13 cellular contexts compared by ENCODE assay signal in genomic region chr1:32948905-32949304, GRCh38. TPM values are rescaled to one million over a fixed set of nuclear protein-coding genes. Genes with fewer than 3 reads are reported as not detected.
DNase-seq lines count a peak whose midpoint lies in the region; TF ChIP-seq lines count a peak whose summit lies in the region.
"Had no signal": no experiment of that assay in that cellular context is flagged by ENCODE, and none has a peak within 500 bp of the region (broad histone marks: within the 10 kb centered on the region; RNA-seq: fewer than 3 reads in every experiment).

No MANE protein-coding gene starts in this region.

- peaks cover 54% of the 10 kb centered on the region for H3K4me1 Mint-ChIP-seq in chondrocyte (ENCODE audit: low read depth)

- DNase-seq in HEK293T (ENCODE audit: extremely low spot score) (no peak), chondrocyte (ENCODE audit: low spot score) (no peak), left kidney (ENCODE audit: low read depth, low spot score) (peak; percentile 60), stomach (no peak), NCI-H446 treated with DMSO at 0.1 percent for 48 hours (lab: John Stamatoyannopoulos, UW) (no peak), posterior vena cava (ENCODE audit: low spot score) (no peak), AML-193 (lab: John Stamatoyannopoulos, UW) (no peak), NCI-H524 treated with DMSO at 0.1 percent for 48 hours (lab: John Stamatoyannopoulos, UW) (no peak)
- DNase-seq: CD4-positive, alpha-beta T cell; esophagus squamous epithelium; KBM-7; NCI-H1930 had no signal

- H3K27me3 ChIP-seq in stomach, result no peaks in the 10 kb centered on the region
- H3K27me3 ChIP-seq: esophagus squamous epithelium had no signal

- no peaks in the 10 kb centered on the region for H3K9me3 ChIP-seq in stomach
- H3K9me3 ChIP-seq: esophagus squamous epithelium had no signal

- POLR2A ChIA-PET in HEK293T (lab: Yijun Ruan, JAX), result interaction anchor here (1.1 to 1.2 kb wide), 2 partner anchors 10 to 58 kb away, joined by 3 to 6 read pairs; no protein-coding TSS in a partner anchor

- 19 to 40% (median 31%) methylated on average over 1 of the region's 1 CpG for WGBS in stomach, 5 donors

- H3K4me1 ChIP-seq in stomach, result peaks cover 15 to 45% (median 27%) of the 10 kb centered on the region in 4 donors

- H3K4me3 ChIP-seq in stomach, result peak overlapping the region in 1 of 4 donors; percentile 2
- H3K4me3 ChIP-seq: esophagus squamous epithelium had no signal

- no peaks in the 10 kb centered on the region for H3K9me3 Mint-ChIP-seq in chondrocyte (ENCODE audit: low read depth)
- H3K9me3 Mint-ChIP-seq: activated T-helper 17 cell treated with anti-CD3 and anti-CD28 coated beads, Interleukin-2, amount 50 U/mL, for 72 hours; CD4-positive, alpha-beta T cell had no signal

- H3K4me3 Mint-ChIP-seq in chondrocyte (ENCODE audit: unreplicated experiment), result no peak overlapping the region
- H3K4me3 Mint-ChIP-seq: activated T-helper 17 cell treated with anti-CD3 and anti-CD28 coated beads, Interleukin-2, amount 50 U/mL, for 72 hours; CD4-positive, alpha-beta T cell had no signal

- TF ChIP-seq CTCF in chondrocyte (IDR thresholded peaks at IDR 0.05) (no peak), stomach (IDR thresholded peaks at IDR 0.05) (no peak)

- no peaks in the 10 kb centered on the region for H3K27me3 Mint-ChIP-seq in chondrocyte (ENCODE audit: low read depth)
- H3K27me3 Mint-ChIP-seq: activated T-helper 17 cell treated with anti-CD3 and anti-CD28 coated beads, Interleukin-2, amount 50 U/mL, for 72 hours; CD4-positive, alpha-beta T cell had no signal

- CTCF ChIA-PET in HEK293T (lab: Yijun Ruan, JAX), result interaction anchor here (1.5 kb wide), 1 partner anchor 236 kb away, joined by 3 read pairs; no protein-coding TSS in a partner anchor

- H3K27ac ChIP-seq in stomach, result peak overlapping the region in 4 of 5 donors; percentile 69 to 77 (median 73)

- H3K36me3 Mint-ChIP-seq in chondrocyte (ENCODE audit: low read depth), result peaks cover 8% of the 10 kb centered on the region

- no peak for TF ChIP-seq EP300 in stomach (IDR thresholded peaks at IDR 0.05)

- TF ChIP-seq POLR2A in stomach (IDR thresholded peaks at IDR 0.05), result no peak

- H3K36me3 ChIP-seq in stomach, result peaks cover 19 to 48% (median 43%) of the 10 kb centered on the region in 4 donors

- H3K27ac Mint-ChIP-seq in chondrocyte (ENCODE audit: unreplicated experiment), result peak overlapping the region; percentile 58
- H3K27ac Mint-ChIP-seq: CD4-positive, alpha-beta T cell had no signal

- intact Hi-C loops in stomach (cut with DNase I; ENCODE audit: low total_unique reads), result no loop called here
- intact Hi-C loops in posterior vena cava (cut with DNase I), result no loop called here

TF ChIP-seq in HEK293T, 16 proteins besides CTCF, POLR2A, EP300 and RAD21:
- TF ChIP-seq ZNF384 (IDR thresholded peaks at IDR 0.05), result no peak
- TF ChIP-seq NFRKB (IDR thresholded peaks at IDR 0.05), result no peak
- no peak for TF ChIP-seq FOXM1 (IDR thresholded peaks at IDR 0.05; ENCODE audit: borderline replicate concordance)
- TF ChIP-seq PKNOX1 (IDR thresholded peaks at IDR 0.05), result peak; percentile 84
- TF ChIP-seq BHLHE40 (IDR thresholded peaks at IDR 0.05; ENCODE audit: borderline replicate concordance), result no peak

RNA-seq across cellular contexts. Expression of gene RNF19B, which starts 15.7 kb away (rescaled TPM):
- total RNA-seq in chondrocyte, result 15.5 to 17.6 TPM (median 17.4 TPM) in 3 replicates
- total RNA-seq in stomach, result 10 to 100 TPM in 3 of 5 donors, 1 to 10 TPM in 1, under 1 TPM in 1; 0.58 to 29.5 (median 10.3) TPM
- polyA plus RNA-seq in stomach, result 10 to 100 TPM in 1 of 3 donors, 1 to 10 TPM in 2; 9.1 to 10.4 (median 9.1) TPM
- total RNA-seq in posterior vena cava, result 100 to 1,000 TPM in 1 of 2 donors, 10 to 100 TPM in 1; 40.3 to 101 TPM

RNA-seq across cellular contexts. Expression of gene TMEM54, which starts 47.7 kb away (rescaled TPM):
- total RNA-seq in chondrocyte, result 14.6 to 23.7 TPM (median 21.1 TPM) in 3 replicates
- 100 to 1,000 TPM in 3 of 5 donors, 10 to 100 TPM in 2; 34.9 to 408 (median 195) TPM for total RNA-seq in stomach
- 100 to 1,000 TPM; 104 to 249 (median 122) TPM for polyA plus RNA-seq in stomach
- 10 to 100 TPM; 33.5 to 36.0 TPM for total RNA-seq in posterior vena cava
- total RNA-seq: CD4-positive, alpha-beta T cell had no signal
